27 cellular contexts compared by ENCODE assay signal in genomic region chr13:70995338-70995737, GRCh38.
"Had no signal": no experiment of that assay in that cellular context is flagged by ENCODE, and none has a peak within 500 bp of the region (broad histone marks: within the 10 kb centered on the region; RNA-seq: fewer than 3 reads in every experiment).

No MANE protein-coding gene starts in this region.

- H3K27ac ChIP-seq: PC-9, VCaP had no signal

- H3K4me3 ChIP-seq: PC-9 had no signal

- DNase-seq: activated B cell treated with CpG ODN at 0.5 μM for 24 hours; activated CD4-positive, alpha-beta T cell treated with anti-CD3 and anti-CD28 coated beads for 48 hours; activated CD4-positive, alpha-beta T cell treated with anti-CD3 and anti-CD28 coated beads, Interleukin-2, amount 50 U/mL, for 4 hours; activated CD4-positive, CD25-positive, alpha-beta regulatory T cell treated with anti-CD3 and anti-CD28 coated beads, Interleukin-2, amount 50 U/mL, for 72 hours; activated CD8-positive, alpha-beta T cell treated with anti-CD3 and anti-CD28 coated beads, Interleukin-2, amount 10 ng/mL, durations not matched to agents 7 days and 5 days; activated naive CD4-positive, alpha-beta T cell treated with anti-CD3 and anti-CD28 coated beads, Interleukin-2, amount 10 ng/mL, durations not matched to agents 7 days and 5 days; activated naive CD8-positive, alpha-beta T cell treated with anti-CD3 and anti-CD28 coated beads, Interleukin-2, amount 50 U/mL, for 24 hours; activated T-cell treated with anti-CD3 and anti-CD28 coated beads, Interleukin-2, amount 50 U/mL, for 4 hours; anterior cingulate cortex; caudate nucleus; Karpas-422; NCI-H1092 treated with DMSO at 0.1 percent for 48 hours; NCI-H1417; NCI-H146; NCI-H187; NCI-H2029 treated with DMSO at 0.1 percent for 48 hours; NCI-H2107; NCI-H2171; NCI-H510A; NCI-H526; NCI-H748 treated with DMSO at 0.1 percent for 48 hours; NK-92 treated with Interleukin-12 subunit alpha and Interleukin-12 subunit beta, amount 100 ng/mL, for 24 hours; PC-9; Right ventricle myocardium superior had no signal

- H3K4me2 ChIP-seq: PC-9 had no signal

- H2AFZ ChIP-seq: PC-9 had no signal

- ATAC-seq: activated CD8-positive, alpha-beta T cell treated with anti-CD3 and anti-CD28 coated beads, Interleukin-2, amount 10 ng/mL, durations not matched to agents 7 days and 5 days; activated naive CD8-positive, alpha-beta T cell treated with anti-CD3 and anti-CD28 coated beads, Interleukin-2, amount 50 U/mL, for 24 hours; activated T-cell treated with anti-CD3 and anti-CD28 coated beads, Interleukin-2, amount 50 U/mL, for 4 hours had no signal

- FAIRE-seq: bronchial epithelial cell, colon had no signal
